28 cellular contexts compared by ENCODE assay signal in the genomic region with DNA sequence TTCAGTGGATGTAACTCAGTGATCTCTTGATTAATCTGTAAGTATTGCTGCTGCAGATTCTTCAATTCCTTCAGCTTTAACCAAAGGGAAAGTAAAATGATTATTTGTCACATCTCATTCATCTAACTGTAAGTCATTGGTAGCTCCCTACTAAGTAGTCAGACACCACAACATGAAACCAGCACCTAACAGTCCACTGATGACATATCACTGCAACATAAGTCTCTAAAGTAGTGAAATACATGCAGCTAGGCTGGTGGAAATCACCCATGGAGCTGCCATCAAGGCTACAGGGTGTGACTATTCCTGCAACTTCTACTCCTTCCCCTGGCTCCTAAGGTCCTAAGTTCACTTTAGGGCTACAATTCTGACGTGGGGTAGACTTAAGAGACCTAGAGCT.
"Had no signal": no experiment of that assay in that cellular context is flagged by ENCODE, and none has a peak within 500 bp of the region (broad histone marks: within the 10 kb centered on the region; RNA-seq: fewer than 3 reads in every experiment).

No MANE protein-coding gene starts in this region.

- H3K27ac Mint-ChIP-seq: activated naive CD8-positive, alpha-beta T cell treated with anti-CD3 and anti-CD28 coated beads for 36 hours; activated naive CD8-positive, alpha-beta T cell treated with anti-CD3 and anti-CD28 coated beads, Interleukin-2, amount 50 U/mL, for 24 hours; activated T-helper 1 cell treated with anti-CD3 and anti-CD28 coated beads, Interleukin-12 subunit alpha, Interleukin-12 subunit beta, Interleukin-2, Interleukin-4 antibody, amounts not matched to agents 30 ng/mL and 10 ng/mL and 1 ng/mL, durations not matched to agents 14 hours and 24 hours and 36 hours; dendritic cell treated with granulocyte-macrophage colony-stimulating factor and Interleukin-4, amounts not matched to agents 40 ng/mL and 50 ng/mL, for 4 days had no signal

- H3K4me3 Mint-ChIP-seq: activated naive CD8-positive, alpha-beta T cell treated with anti-CD3 and anti-CD28 coated beads for 36 hours; activated naive CD8-positive, alpha-beta T cell treated with anti-CD3 and anti-CD28 coated beads, Interleukin-2, amount 50 U/mL, for 24 hours; activated T-cell treated with anti-CD3 and anti-CD28 coated beads, Interleukin-2, amount 50 U/mL, for 4 hours; activated T-helper 1 cell treated with anti-CD3 and anti-CD28 coated beads, Interleukin-12 subunit alpha, Interleukin-12 subunit beta, Interleukin-2, Interleukin-4 antibody, amounts not matched to agents 30 ng/mL and 10 ng/mL and 1 ng/mL, durations not matched to agents 14 hours and 24 hours and 36 hours; central memory CD8-positive, alpha-beta T cell; dendritic cell treated with granulocyte-macrophage colony-stimulating factor and Interleukin-4, amounts not matched to agents 40 ng/mL and 50 ng/mL, for 4 days; endodermal cell had no signal

- H3K4me3 ChIP-seq: adrenal gland, body of pancreas, cardiac muscle cell, coronary artery, dorsolateral prefrontal cortex, heart left ventricle had no signal

- FAIRE-seq: frontal cortex had no signal

- DNase-seq: activated CD4-positive, alpha-beta T cell treated with anti-CD3 and anti-CD28 coated beads for 48 hours; activated CD4-positive, alpha-beta T cell treated with anti-CD3 and anti-CD28 coated beads, Interleukin-2, amount 50 U/mL, for 1 hour; activated CD4-positive, alpha-beta T cell treated with anti-CD3 and anti-CD28 coated beads, Interleukin-2, amount 50 U/mL, for 48 hours; activated CD4-positive, CD25-positive, alpha-beta regulatory T cell; activated CD4-positive, CD25-positive, alpha-beta regulatory T cell treated with anti-CD3 and anti-CD28 coated beads, Interleukin-2, amount 50 U/mL, for 72 hours; activated CD8-positive, alpha-beta memory T cell treated with anti-CD3 and anti-CD28 coated beads, Interleukin-2, amount 50 U/mL, for 48 hours; activated effector memory CD4-positive, alpha-beta T cell treated with Interleukin-2 at 50 U/mL for 16 hours; activated naive CD8-positive, alpha-beta T cell treated with anti-CD3 and anti-CD28 coated beads for 36 hours; activated naive CD8-positive, alpha-beta T cell treated with anti-CD3 and anti-CD28 coated beads, Interleukin-2, amount 50 U/mL, for 24 hours; activated T-cell treated with anti-CD3 and anti-CD28 coated beads, Interleukin-2, amount 50 U/mL, for 4 hours; adrenal gland; amygdala; aorta; body of pancreas; dorsolateral prefrontal cortex; effector memory CD4-positive, alpha-beta T cell; endodermal cell; foreskin fibroblast; glutamatergic neuron; heart left ventricle; hypothalamus had no signal

- H3K27me3 Mint-ChIP-seq: activated naive CD8-positive, alpha-beta T cell treated with anti-CD3 and anti-CD28 coated beads for 36 hours; activated naive CD8-positive, alpha-beta T cell treated with anti-CD3 and anti-CD28 coated beads, Interleukin-2, amount 50 U/mL, for 24 hours; central memory CD8-positive, alpha-beta T cell; dendritic cell treated with granulocyte-macrophage colony-stimulating factor and Interleukin-4, amounts not matched to agents 40 ng/mL and 50 ng/mL, for 4 days had no signal

- H3K4me1 Mint-ChIP-seq: activated naive CD8-positive, alpha-beta T cell treated with anti-CD3 and anti-CD28 coated beads for 36 hours; activated naive CD8-positive, alpha-beta T cell treated with anti-CD3 and anti-CD28 coated beads, Interleukin-2, amount 50 U/mL, for 24 hours; central memory CD8-positive, alpha-beta T cell; endodermal cell had no signal

- ATAC-seq: activated naive CD8-positive, alpha-beta T cell treated with anti-CD3 and anti-CD28 coated beads, Interleukin-2, amount 50 U/mL, for 24 hours; activated T-cell treated with anti-CD3 and anti-CD28 coated beads, Interleukin-2, amount 50 U/mL, for 4 hours; body of pancreas; esophagus mucosa; heart left ventricle had no signal

- H3K27me3 ChIP-seq: adrenal gland, body of pancreas, cardiac muscle cell, dorsolateral prefrontal cortex, heart left ventricle had no signal
